ENCODE assay signal across 1 cellular context in genomic region chr3:197854596-197855343, GRCh38.
TF ChIP-seq lines count a peak whose summit lies in the region.

No MANE protein-coding gene starts in this region.

TF ChIP-seq in GM23338, 12 proteins besides CTCF, POLR2A, EP300 and RAD21 (continued from another document):
- TF ChIP-seq REST (IDR thresholded peaks at IDR 0.05; ENCODE audit: unreplicated experiment), result no peak
